1 cellular context compared by ENCODE assay signal in the genomic region with DNA sequence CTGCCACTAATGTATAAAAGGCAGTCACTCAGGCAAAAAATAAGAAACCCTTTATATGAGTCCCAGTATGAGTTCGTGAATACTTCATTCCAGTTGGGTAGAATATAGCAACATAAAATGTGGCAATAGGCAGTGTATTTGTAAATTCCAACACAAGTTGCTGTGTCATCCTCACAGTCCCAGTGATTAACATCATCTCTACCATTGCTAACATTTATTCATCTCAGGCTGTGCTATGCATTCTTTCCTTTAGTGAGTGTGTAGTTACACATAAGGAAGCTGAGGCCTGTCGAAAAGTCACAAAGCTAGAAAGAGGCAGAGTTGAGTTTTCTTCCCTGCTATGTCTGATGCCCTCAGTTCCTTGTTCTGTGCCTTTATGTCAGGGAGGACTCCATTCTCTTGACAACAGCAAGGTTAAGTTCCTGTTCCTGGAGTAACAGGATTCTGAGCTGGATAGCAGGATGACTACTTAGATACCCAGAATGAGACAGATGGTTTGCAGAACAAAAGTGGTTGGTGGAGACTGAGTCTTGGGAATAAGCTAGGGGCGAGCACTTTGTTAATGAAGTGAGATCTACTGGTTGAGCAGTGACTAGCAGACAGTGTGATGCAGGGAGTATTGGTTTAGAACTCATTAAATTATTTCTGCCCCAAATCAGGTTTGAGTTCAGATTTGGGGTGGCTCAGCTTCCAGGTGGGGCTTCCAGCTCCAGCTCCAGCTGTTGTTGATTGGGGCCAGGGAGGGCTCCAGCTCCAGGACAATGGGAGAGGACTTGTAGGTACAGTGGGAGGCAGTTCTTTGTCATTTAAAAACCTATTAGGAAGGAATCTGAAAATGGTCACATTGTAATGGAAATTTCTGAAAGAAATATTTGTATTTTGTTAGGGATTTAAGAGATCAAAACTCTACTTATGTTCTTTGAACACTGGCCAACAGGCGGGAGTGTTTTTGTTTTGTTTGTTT.
TF ChIP-seq lines count a peak whose summit lies in the region.

No MANE protein-coding gene starts in this region.

TF ChIP-seq in SK-N-SH, 30 proteins besides CTCF, POLR2A, EP300 and RAD21 (continued from another document):
- TF ChIP-seq ELF1 (IDR thresholded peaks at IDR 0.05) (no peak), MEF2A (IDR thresholded peaks at IDR 0.05; ENCODE audit: borderline replicate concordance, low read depth) (no peak), RCOR1 (IDR thresholded peaks at IDR 0.05; ENCODE audit: low read length) (no peak), FOXM1 (IDR thresholded peaks at IDR 0.05; ENCODE audit: low read depth) (no peak)
- TF ChIP-seq, protein P1, sequence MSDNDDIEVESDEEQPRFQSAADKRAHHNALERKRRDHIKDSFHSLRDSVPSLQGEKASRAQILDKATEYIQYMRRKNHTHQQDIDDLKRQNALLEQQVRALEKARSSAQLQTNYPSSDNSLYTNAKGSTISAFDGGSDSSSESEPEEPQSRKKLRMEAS (IDR thresholded peaks at IDR 0.05; ENCODE audit: low read depth): no peak
